ENCODE assay signal across 8 cellular contexts in the genomic region with DNA sequence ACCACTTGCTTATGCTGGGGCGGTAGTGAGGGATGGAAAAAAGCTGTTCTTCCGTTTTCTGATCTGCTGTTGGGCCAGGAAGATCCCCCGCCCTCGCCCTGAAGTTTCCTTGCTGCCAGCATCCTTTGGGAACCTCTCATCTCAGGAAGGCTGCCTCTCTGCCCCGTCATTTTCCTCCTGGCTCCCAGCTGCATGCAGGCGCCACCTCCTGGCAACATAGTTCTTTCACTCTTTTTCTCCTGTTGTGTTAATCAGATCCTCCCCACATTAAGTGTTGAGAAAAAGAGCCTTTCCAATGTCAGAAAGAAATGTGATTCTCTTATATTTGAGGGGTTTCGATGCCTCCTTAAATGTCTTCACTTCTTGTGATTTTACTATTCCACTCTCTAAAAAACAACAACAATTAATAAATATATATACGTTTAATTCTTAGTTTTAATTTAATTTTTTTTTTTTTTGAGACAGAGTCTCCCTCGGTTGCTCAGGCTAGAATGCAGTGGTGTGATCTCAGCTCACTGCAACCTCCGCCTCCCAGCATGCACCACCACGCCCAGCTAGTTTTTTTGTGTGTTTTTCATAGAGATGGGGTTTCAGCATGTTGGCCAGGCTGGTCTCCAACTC.
DNase-seq lines count a peak whose midpoint lies in the region; ATAC-seq lines count a peak whose summit lies in the region.

No MANE protein-coding gene starts in this region.

- peak; percentile 67 for DNase-seq in GM04504 (ENCODE audit: low read depth)
- DNase-seq in NCI-H526 (lab: John Stamatoyannopoulos, UW) = peak; percentile 64 to 80
- peak; percentile 54 for DNase-seq in activated CD4-positive, alpha-beta T cell treated with anti-CD3 and anti-CD28 coated beads, Interleukin-2, amount 50 U/mL, for 1 hour
- DNase-seq in effector memory CD4-positive, alpha-beta T cell = peak in 2 of 3 donors; percentile 12 to 22
- DNase-seq in mesenchymal stem cell = peak; percentile 79
- peak; percentile 20 to 30 for DNase-seq in stimulated activated CD8-positive, alpha-beta memory T cell treated with anti-CD3 and anti-CD28 coated beads, Interleukin-7, amount 100 ng/mL, for 4 hours (ENCODE audit: low read depth in 2 of 2)

- no peak overlapping the region for H3K18ac ChIP-seq in mesenchymal stem cell (ENCODE audit: low read depth in 1 of 2, low read length in 2 of 2)

- H4K8ac ChIP-seq in mesenchymal stem cell (ENCODE audit: low read length) = no peak overlapping the region

- no peak overlapping the region for H3K27ac ChIP-seq in effector memory CD4-positive, alpha-beta T cell (ENCODE audit: insufficient read depth, low read length, poor library complexity, severe bottlenecking)
- no peak overlapping the region for H3K27ac ChIP-seq in mesenchymal stem cell (ENCODE audit: low read length, poor library complexity, severe bottlenecking)

- H3K79me1 ChIP-seq in mesenchymal stem cell (replicated peaks; ENCODE audit: low read length, poor library complexity, severe bottlenecking) = peaks cover 32% of the 10 kb centered on the region

- 33% methylated on average over 10 of the region's 11 CpGs for WGBS in mesenchymal stem cell

- no peak overlapping the region for H3K4me3 ChIP-seq in effector memory CD4-positive, alpha-beta T cell (ENCODE audit: insufficient read depth, low read depth, low read length, poor library complexity, severe bottlenecking)
- no peak overlapping the region for H3K4me3 ChIP-seq in mesenchymal stem cell (ENCODE audit: insufficient read depth in 1 of 2, low read depth in 1 of 2, low read length in 2 of 2)

- no peaks in the 10 kb centered on the region for H3K4me1 ChIP-seq in effector memory CD4-positive, alpha-beta T cell (ENCODE audit: control insufficient read depth, insufficient read depth, low read length, poor library complexity, severe bottlenecking)
- peaks cover 2% of the 10 kb centered on the region for H3K4me1 ChIP-seq in mesenchymal stem cell (ENCODE audit: control insufficient read depth, insufficient read depth, low read depth, low read length)

- no peak overlapping the region for H3K4me2 ChIP-seq in mesenchymal stem cell (ENCODE audit: low read length, poor library complexity, severe bottlenecking)

- H2BK120ac ChIP-seq in mesenchymal stem cell (ENCODE audit: low read depth, low read length) = no peak overlapping the region

- no peak overlapping the region for H2BK15ac ChIP-seq in mesenchymal stem cell (ENCODE audit: low read depth, poor library complexity, severe bottlenecking)

- H3K9me3 ChIP-seq in effector memory CD4-positive, alpha-beta T cell (ENCODE audit: control insufficient read depth, low read length) = no peaks in the 10 kb centered on the region
- no peaks in the 10 kb centered on the region for H3K9me3 ChIP-seq in mesenchymal stem cell (ENCODE audit: control insufficient read depth, low read length)

- H4K91ac ChIP-seq in mesenchymal stem cell (ENCODE audit: low read length) = no peak overlapping the region

- H3K4ac ChIP-seq in mesenchymal stem cell (ENCODE audit: low read depth in 1 of 2, low read length in 2 of 2) = no peak overlapping the region

- no peaks in the 10 kb centered on the region for H3K27me3 ChIP-seq in effector memory CD4-positive, alpha-beta T cell (replicated peaks; ENCODE audit: control insufficient read depth, insufficient read depth, low read length, poor library complexity, severe bottlenecking)
- H3K27me3 ChIP-seq in mesenchymal stem cell (ENCODE audit: control insufficient read depth in 1 of 2, insufficient read depth in 1 of 2, low read length in 2 of 2) = no peaks in the 10 kb centered on the region

- H2AK5ac ChIP-seq in mesenchymal stem cell (ENCODE audit: low read length, severe bottlenecking) = no peak overlapping the region

- ATAC-seq in HG03354 (IDR thresholded peaks at IDR 0.05; ENCODE audit: poor library complexity, severe bottlenecking, unreplicated experiment) (peak; percentile 61), GM21717 (IDR thresholded peaks at IDR 0.05; ENCODE audit: unreplicated experiment) (no peak)

- no peak overlapping the region for H3K23ac ChIP-seq in mesenchymal stem cell (ENCODE audit: low read length in 2 of 2)

- H2AFZ ChIP-seq in mesenchymal stem cell (ENCODE audit: low read depth, low read length) = no peak overlapping the region

- H2BK5ac ChIP-seq in mesenchymal stem cell (ENCODE audit: low read depth, low read length, poor library complexity, severe bottlenecking) = no peak overlapping the region

- no peak overlapping the region for H2BK12ac ChIP-seq in mesenchymal stem cell (ENCODE audit: low read length in 2 of 2)

- H3K36me3 ChIP-seq in effector memory CD4-positive, alpha-beta T cell (ENCODE audit: control insufficient read depth, insufficient read depth, low read length) = no peaks in the 10 kb centered on the region
- peaks cover 0 to 6% of the 10 kb centered on the region in 2 experiments for H3K36me3 ChIP-seq in mesenchymal stem cell (ENCODE audit: control insufficient read depth in 1 of 2, insufficient read depth in 2 of 2, low read depth in 1 of 2, low read length in 2 of 2)

- no peak overlapping the region for H3K14ac ChIP-seq in mesenchymal stem cell (ENCODE audit: low read length in 2 of 2)

- peak overlapping the region; percentile 78 for H3K9ac ChIP-seq in mesenchymal stem cell (ENCODE audit: low read length)

Comparison
In these comparisons a context has a peak if more than half of its experiments do, and no peak if none do; other contexts are left out.
1. DNase-seq: peak in every context shown above with its lines; median percentile 79 in mesenchymal stem cell; 72 in NCI-H526; 67 in GM04504; 54 in activated CD4-positive, alpha-beta T cell treated with anti-CD3 and anti-CD28 coated beads, Interleukin-2, amount 50 U/mL, for 1 hour; 25 in stimulated activated CD8-positive, alpha-beta memory T cell treated with anti-CD3 and anti-CD28 coated beads, Interleukin-7, amount 100 ng/mL, for 4 hours; 17 in effector memory CD4-positive, alpha-beta T cell.